ENCODE assay signal across 1 cellular context in the genomic region with DNA sequence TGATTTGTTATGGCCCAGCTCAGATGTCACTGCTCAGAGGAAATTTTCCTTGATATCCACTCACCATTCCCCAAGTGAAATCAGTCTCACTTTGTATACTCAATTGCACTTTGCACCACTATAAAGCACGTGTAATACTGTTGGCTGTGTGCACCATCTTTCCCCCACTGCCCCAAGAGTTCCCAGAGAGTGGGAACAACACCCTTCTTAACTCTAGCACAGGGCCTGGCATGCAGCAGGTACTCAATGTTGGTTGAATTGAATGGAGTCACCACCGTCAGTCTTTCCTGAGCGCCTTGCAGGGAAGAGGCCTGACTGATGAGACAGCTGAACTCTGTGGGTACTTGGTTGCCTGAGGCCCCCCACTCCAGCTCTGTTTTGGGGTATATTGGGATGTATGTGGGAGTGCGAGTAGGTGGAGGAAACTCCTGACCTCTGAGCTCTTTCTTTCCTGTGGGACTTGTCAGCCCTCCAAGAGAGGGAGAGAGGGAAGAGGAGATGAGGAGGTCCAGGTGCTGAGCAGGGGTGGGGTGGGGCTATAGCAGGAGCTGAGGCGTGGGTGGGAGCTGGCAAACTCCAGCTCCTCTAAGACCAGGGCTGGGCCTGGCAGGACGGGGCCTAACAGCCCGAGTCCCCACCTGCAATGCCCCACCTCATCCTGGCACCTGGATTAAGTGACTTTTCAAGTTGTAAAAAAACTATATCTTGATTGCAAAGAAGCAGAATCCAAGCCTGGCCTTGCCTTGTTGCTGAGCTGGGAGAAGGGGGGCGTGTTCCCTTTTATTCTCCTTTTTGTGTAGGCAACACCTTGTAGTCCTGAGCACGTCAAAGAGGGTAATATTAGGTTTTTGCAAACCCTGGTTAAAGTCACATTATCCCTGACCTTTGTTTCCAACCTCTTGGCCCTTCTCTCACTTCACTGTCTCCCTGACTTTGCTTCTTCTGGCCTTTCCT.
TF ChIP-seq lines count a peak whose summit lies in the region.

No MANE protein-coding gene starts in this region.

TF ChIP-seq in WTC11, 78 proteins besides CTCF, POLR2A, EP300 and RAD21 (continued from another document):
- TF ChIP-seq, protein P1, sequence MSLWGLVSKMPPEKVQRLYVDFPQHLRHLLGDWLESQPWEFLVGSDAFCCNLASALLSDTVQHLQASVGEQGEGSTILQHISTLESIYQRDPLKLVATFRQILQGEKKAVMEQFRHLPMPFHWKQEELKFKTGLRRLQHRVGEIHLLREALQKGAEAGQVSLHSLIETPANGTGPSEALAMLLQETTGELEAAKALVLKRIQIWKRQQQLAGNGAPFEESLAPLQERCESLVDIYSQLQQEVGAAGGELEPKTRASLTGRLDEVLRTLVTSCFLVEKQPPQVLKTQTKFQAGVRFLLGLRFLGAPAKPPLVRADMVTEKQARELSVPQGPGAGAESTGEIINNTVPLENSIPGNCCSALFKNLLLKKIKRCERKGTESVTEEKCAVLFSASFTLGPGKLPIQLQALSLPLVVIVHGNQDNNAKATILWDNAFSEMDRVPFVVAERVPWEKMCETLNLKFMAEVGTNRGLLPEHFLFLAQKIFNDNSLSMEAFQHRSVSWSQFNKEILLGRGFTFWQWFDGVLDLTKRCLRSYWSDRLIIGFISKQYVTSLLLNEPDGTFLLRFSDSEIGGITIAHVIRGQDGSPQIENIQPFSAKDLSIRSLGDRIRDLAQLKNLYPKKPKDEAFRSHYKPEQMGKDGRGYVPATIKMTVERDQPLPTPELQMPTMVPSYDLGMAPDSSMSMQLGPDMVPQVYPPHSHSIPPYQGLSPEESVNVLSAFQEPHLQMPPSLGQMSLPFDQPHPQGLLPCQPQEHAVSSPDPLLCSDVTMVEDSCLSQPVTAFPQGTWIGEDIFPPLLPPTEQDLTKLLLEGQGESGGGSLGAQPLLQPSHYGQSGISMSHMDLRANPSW (CRISPR knock-in tag; conservative IDR thresholded peaks at IDR 0.05; ENCODE audit: low read depth) = no peak
- TF ChIP-seq, protein P2, sequence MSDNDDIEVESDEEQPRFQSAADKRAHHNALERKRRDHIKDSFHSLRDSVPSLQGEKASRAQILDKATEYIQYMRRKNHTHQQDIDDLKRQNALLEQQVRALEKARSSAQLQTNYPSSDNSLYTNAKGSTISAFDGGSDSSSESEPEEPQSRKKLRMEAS (CRISPR knock-in tag; IDR thresholded peaks at IDR 0.05) = no peak
- TF ChIP-seq SP1 (CRISPR knock-in tag; conservative IDR thresholded peaks at IDR 0.05) (no peak), TP53 (CRISPR knock-in tag; IDR thresholded peaks at IDR 0.05) (no peak), NFYB (CRISPR knock-in tag; conservative IDR thresholded peaks at IDR 0.05; ENCODE audit: low read depth) (no peak), ZNF232 (CRISPR knock-in tag; IDR thresholded peaks at IDR 0.05) (no peak), MYBL2 (CRISPR knock-in tag; IDR thresholded peaks at IDR 0.05) (no peak), SMAD3 (CRISPR knock-in tag; IDR thresholded peaks at IDR 0.05; ENCODE audit: borderline replicate concordance) (no peak)
- TF ChIP-seq, protein P3, sequence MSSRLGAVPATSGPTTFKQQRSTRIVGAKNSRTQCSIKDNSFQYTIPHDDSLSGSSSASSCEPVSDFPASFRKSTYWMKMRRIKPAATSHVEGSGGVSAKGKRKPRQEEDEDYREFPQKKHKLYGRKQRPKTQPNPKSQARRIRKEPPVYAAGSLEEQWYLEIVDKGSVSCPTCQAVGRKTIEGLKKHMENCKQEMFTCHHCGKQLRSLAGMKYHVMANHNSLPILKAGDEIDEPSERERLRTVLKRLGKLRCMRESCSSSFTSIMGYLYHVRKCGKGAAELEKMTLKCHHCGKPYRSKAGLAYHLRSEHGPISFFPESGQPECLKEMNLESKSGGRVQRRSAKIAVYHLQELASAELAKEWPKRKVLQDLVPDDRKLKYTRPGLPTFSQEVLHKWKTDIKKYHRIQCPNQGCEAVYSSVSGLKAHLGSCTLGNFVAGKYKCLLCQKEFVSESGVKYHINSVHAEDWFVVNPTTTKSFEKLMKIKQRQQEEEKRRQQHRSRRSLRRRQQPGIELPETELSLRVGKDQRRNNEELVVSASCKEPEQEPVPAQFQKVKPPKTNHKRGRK (CRISPR knock-in tag; IDR thresholded peaks at IDR 0.05; ENCODE audit: borderline replicate concordance) = no peak
- TF ChIP-seq, protein P4, sequence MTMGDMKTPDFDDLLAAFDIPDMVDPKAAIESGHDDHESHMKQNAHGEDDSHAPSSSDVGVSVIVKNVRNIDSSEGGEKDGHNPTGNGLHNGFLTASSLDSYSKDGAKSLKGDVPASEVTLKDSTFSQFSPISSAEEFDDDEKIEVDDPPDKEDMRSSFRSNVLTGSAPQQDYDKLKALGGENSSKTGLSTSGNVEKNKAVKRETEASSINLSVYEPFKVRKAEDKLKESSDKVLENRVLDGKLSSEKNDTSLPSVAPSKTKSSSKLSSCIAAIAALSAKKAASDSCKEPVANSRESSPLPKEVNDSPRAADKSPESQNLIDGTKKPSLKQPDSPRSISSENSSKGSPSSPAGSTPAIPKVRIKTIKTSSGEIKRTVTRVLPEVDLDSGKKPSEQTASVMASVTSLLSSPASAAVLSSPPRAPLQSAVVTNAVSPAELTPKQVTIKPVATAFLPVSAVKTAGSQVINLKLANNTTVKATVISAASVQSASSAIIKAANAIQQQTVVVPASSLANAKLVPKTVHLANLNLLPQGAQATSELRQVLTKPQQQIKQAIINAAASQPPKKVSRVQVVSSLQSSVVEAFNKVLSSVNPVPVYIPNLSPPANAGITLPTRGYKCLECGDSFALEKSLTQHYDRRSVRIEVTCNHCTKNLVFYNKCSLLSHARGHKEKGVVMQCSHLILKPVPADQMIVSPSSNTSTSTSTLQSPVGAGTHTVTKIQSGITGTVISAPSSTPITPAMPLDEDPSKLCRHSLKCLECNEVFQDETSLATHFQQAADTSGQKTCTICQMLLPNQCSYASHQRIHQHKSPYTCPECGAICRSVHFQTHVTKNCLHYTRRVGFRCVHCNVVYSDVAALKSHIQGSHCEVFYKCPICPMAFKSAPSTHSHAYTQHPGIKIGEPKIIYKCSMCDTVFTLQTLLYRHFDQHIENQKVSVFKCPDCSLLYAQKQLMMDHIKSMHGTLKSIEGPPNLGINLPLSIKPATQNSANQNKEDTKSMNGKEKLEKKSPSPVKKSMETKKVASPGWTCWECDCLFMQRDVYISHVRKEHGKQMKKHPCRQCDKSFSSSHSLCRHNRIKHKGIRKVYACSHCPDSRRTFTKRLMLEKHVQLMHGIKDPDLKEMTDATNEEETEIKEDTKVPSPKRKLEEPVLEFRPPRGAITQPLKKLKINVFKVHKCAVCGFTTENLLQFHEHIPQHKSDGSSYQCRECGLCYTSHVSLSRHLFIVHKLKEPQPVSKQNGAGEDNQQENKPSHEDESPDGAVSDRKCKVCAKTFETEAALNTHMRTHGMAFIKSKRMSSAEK (CRISPR knock-in tag; IDR thresholded peaks at IDR 0.05; ENCODE audit: borderline replicate concordance) = no peak
- TF ChIP-seq, protein P5, sequence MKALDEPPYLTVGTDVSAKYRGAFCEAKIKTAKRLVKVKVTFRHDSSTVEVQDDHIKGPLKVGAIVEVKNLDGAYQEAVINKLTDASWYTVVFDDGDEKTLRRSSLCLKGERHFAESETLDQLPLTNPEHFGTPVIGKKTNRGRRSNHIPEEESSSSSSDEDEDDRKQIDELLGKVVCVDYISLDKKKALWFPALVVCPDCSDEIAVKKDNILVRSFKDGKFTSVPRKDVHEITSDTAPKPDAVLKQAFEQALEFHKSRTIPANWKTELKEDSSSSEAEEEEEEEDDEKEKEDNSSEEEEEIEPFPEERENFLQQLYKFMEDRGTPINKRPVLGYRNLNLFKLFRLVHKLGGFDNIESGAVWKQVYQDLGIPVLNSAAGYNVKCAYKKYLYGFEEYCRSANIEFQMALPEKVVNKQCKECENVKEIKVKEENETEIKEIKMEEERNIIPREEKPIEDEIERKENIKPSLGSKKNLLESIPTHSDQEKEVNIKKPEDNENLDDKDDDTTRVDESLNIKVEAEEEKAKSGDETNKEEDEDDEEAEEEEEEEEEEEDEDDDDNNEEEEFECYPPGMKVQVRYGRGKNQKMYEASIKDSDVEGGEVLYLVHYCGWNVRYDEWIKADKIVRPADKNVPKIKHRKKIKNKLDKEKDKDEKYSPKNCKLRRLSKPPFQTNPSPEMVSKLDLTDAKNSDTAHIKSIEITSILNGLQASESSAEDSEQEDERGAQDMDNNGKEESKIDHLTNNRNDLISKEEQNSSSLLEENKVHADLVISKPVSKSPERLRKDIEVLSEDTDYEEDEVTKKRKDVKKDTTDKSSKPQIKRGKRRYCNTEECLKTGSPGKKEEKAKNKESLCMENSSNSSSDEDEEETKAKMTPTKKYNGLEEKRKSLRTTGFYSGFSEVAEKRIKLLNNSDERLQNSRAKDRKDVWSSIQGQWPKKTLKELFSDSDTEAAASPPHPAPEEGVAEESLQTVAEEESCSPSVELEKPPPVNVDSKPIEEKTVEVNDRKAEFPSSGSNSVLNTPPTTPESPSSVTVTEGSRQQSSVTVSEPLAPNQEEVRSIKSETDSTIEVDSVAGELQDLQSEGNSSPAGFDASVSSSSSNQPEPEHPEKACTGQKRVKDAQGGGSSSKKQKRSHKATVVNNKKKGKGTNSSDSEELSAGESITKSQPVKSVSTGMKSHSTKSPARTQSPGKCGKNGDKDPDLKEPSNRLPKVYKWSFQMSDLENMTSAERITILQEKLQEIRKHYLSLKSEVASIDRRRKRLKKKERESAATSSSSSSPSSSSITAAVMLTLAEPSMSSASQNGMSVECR (CRISPR knock-in tag; IDR thresholded peaks at IDR 0.05; ENCODE audit: borderline replicate concordance) = no peak
- TF ChIP-seq, protein P6, sequence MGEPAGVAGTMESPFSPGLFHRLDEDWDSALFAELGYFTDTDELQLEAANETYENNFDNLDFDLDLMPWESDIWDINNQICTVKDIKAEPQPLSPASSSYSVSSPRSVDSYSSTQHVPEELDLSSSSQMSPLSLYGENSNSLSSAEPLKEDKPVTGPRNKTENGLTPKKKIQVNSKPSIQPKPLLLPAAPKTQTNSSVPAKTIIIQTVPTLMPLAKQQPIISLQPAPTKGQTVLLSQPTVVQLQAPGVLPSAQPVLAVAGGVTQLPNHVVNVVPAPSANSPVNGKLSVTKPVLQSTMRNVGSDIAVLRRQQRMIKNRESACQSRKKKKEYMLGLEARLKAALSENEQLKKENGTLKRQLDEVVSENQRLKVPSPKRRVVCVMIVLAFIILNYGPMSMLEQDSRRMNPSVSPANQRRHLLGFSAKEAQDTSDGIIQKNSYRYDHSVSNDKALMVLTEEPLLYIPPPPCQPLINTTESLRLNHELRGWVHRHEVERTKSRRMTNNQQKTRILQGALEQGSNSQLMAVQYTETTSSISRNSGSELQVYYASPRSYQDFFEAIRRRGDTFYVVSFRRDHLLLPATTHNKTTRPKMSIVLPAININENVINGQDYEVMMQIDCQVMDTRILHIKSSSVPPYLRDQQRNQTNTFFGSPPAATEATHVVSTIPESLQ (CRISPR knock-in tag; IDR thresholded peaks at IDR 0.05) = no peak
